In the genomic region with DNA sequence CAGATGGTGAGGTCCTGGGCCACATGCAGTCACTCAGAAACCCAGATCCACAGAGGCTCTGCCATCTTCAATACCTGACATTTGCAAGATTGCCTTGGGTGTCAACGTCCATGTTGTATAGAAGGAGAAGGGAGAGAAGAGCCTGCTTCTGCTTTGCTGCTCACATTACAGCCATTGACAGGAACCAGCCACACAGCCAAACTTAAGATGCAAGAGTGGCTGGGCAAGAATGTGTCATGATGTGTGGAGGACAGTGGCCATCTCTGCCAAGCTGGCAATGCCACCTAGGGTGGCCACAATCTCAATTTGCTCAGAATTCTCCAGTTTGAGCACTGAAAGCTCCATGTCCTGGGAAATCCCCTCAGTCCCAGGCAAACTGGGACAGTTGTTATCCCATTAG, we compare ENCODE assay signal across 22 cellular contexts. TPM values are rescaled to one million over a fixed set of nuclear protein-coding genes. Genes with fewer than 3 reads are reported as not detected.
"Had no signal": no experiment of that assay in that cellular context is flagged by ENCODE, and none has a peak within 500 bp of the region (broad histone marks: within the 10 kb centered on the region; RNA-seq: fewer than 3 reads in every experiment).

No MANE protein-coding gene starts in this region.

- H3K36me3 ChIP-seq: MG63, SJCRH30 had no signal

- H3K9me3 ChIP-seq: MG63, SJCRH30 had no signal

- DNase-seq: IMR-90, Karpas-422, KG1, MG63, MV-4-11, NCI-H1048, NCI-H1436, NCI-H187, NCI-H2029, NCI-H2081 treated with DMSO at 0.1 percent for 48 hours, NCI-H2171, NCI-H226, NCI-H446, NCI-H510A, NCI-H524 treated with DMSO at 0.1 percent for 48 hours, NCI-H69, NCI-H774, RPMI8226, SHP77 treated with DMSO at 0.1 percent for 48 hours, SJCRH30 had no signal

- H3K27me3 ChIP-seq: MG63, SJCRH30 had no signal

- ATAC-seq: SK-N-SH treated with all-trans-retinoic acid at 6 μM for 48 hours had no signal

- H3K4me3 ChIP-seq: MG63, SJCRH30 had no signal

- H3K27ac ChIP-seq: SJCRH30 had no signal

RNA-seq across cellular contexts. Expression of a gene that starts 25.9 kb away (rescaled TPM):
- total RNA-seq: HT-29, IMR-90, SJCRH30 had no signal
- polyA plus RNA-seq: IMR-90 had no signal
